ENCODE assay signal across 20 cellular contexts in the genomic region with DNA sequence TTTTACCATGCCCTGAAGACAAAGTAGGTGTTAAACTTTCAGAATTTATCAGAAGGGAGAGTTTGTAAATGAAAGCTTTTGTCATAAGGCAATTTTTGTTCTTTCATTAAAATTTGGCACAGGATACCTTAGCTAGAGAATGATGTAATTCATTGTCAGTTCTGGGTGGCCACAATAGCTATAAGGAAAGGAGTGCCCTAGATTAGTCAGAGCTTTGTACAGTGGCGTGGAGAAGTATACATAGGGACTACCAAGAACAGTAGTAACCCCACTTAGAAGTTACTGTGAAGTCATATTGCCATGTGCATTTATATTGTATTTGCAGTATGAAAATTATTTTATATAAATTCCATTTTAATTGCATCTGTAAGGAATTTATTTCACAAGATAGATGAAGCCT.
DNase-seq lines count a peak whose midpoint lies in the region; ATAC-seq and TF ChIP-seq lines count a peak whose summit lies in the region.
"Had no signal": no experiment of that assay in that cellular context is flagged by ENCODE, and none has a peak within 500 bp of the region (broad histone marks: within the 10 kb centered on the region; RNA-seq: fewer than 3 reads in every experiment).

No MANE protein-coding gene starts in this region.

- H3K36me3 ChIP-seq in IMR-90 (ENCODE audit: control insufficient read depth, insufficient read depth, low read length) (no peaks in the 10 kb centered on the region), brain microvascular endothelial cell (replicated peaks) (no peaks in the 10 kb centered on the region)
- H3K36me3 ChIP-seq: upper lobe of left lung had no signal

- H3K4me1 ChIP-seq in IMR-90 (ENCODE audit: control insufficient read depth, insufficient read depth, low read length) (no peaks in the 10 kb centered on the region), foreskin keratinocyte (no peaks in the 10 kb centered on the region)
- H3K4me1 ChIP-seq: upper lobe of left lung had no signal

- H2BK5ac ChIP-seq in IMR-90 (ENCODE audit: low read depth, low read length, poor library complexity, severe bottlenecking), result no peak overlapping the region

- no peak overlapping the region for H2AFZ ChIP-seq in IMR-90 (replicated peaks; ENCODE audit: low read length, poor library complexity)

- WGBS in IMR-90 (ENCODE audit: extremely low coverage in 2 of 2, insufficient read length in 1 of 2), 2 experiments, result 100% methylated on average over 1 of the region's 1 CpG; no CpG with 5 or more reads in 1 of the 2 experiments

- H4K20me1 ChIP-seq in IMR-90 (ENCODE audit: insufficient read depth, low read length), result no peaks in the 10 kb centered on the region

- H3K14ac ChIP-seq in IMR-90 (replicated peaks; ENCODE audit: low read depth, low read length), result no peak overlapping the region

- H2AK5ac ChIP-seq in IMR-90 (ENCODE audit: low read depth, low read length), result no peak overlapping the region

- no peak overlapping the region for H3K27ac ChIP-seq in IMR-90 (ENCODE audit: insufficient read depth, low read length)
- no peak overlapping the region for H3K27ac ChIP-seq in brain microvascular endothelial cell
- H3K27ac ChIP-seq in foreskin keratinocyte, result no peak overlapping the region
- H3K27ac ChIP-seq: upper lobe of left lung had no signal

- in situ Hi-C loops in IMR-90 (cut with MboI; ENCODE audit: low sequenced_read_pairs) (no loop called here), brain microvascular endothelial cell (cut with HindIII; ENCODE audit: low pct_ligation_motif_present, low sequenced_read_pairs) (no loop called here)

- no peak overlapping the region for H3K4me2 ChIP-seq in IMR-90 (ENCODE audit: low read depth, low read length)

- CTCF ChIA-PET in IMR-90 (lab: Yijun Ruan, JAX), result no interaction called here

- no peak overlapping the region for H3K4me3 ChIP-seq in IMR-90 (ENCODE audit: insufficient read depth, low read depth, low read length)
- no peak overlapping the region for H3K4me3 ChIP-seq in brain microvascular endothelial cell (ENCODE audit: low read depth, low read length)
- H3K4me3 ChIP-seq: K562, lung, upper lobe of left lung had no signal

- no peak overlapping the region for H4K91ac ChIP-seq in IMR-90 (ENCODE audit: insufficient read depth, low read depth, low read length)

- no peak overlapping the region for H4K5ac ChIP-seq in IMR-90 (ENCODE audit: low read depth, low read length)

- POLR2A ChIA-PET in IMR-90 (lab: Charles Lee; ENCODE audit: unreplicated experiment), result no interaction called here

- H3K23ac ChIP-seq in IMR-90 (ENCODE audit: low read depth, low read length), result no peak overlapping the region

- DNase-seq in ELR (ENCODE audit: low read depth) (peak; percentile 53), IMR-90 (peak; percentile 48), brain microvascular endothelial cell (peak; percentile 4), foreskin keratinocyte (peak; percentile 23 to 66), GF-D8 (lab: John Stamatoyannopoulos, UW) (no peak)
- DNase-seq in stimulated activated CD4-positive, alpha-beta T cell treated with anti-CD3 and anti-CD28 coated beads, Interleukin-15, amount 100 ng/mL, for 24 hours, result no peak
- DNase-seq: activated CD4-positive, alpha-beta T cell treated with anti-CD3 and anti-CD28 coated beads, Interleukin-2, amount 10 ng/mL, durations not matched to agents 7 days and 5 days; activated T-cell treated with anti-CD3 and anti-CD28 coated beads, Interleukin-2, amount 50 U/mL, for 24 hours; DMS79; head of caudate nucleus; immature natural killer cell; naive thymus-derived CD8-positive, alpha-beta T cell; NCI-H1092 treated with DMSO at 0.1 percent for 48 hours; small intestine; stimulated activated naive CD4-positive, alpha-beta T cell had no signal

- intact Hi-C loops in IMR-90 (cut with micrococcal nuclease), result no loop called here

- no peak overlapping the region for H3K4ac ChIP-seq in IMR-90 (ENCODE audit: low read depth, low read length)

- H3K9me3 ChIP-seq in IMR-90 (ENCODE audit: control insufficient read depth, insufficient read depth, low read length), result no peaks in the 10 kb centered on the region
- H3K9me3 ChIP-seq: upper lobe of left lung had no signal

- H3K9me1 ChIP-seq in IMR-90 (ENCODE audit: insufficient read depth, low read length), result no peaks in the 10 kb centered on the region

- TF ChIP-seq RAD21 in IMR-90 (IDR thresholded peaks at IDR 0.05; ENCODE audit: low read length), result no peak

- no peak overlapping the region for H2BK20ac ChIP-seq in IMR-90 (ENCODE audit: low read depth, low read length)

- TF ChIP-seq CTCF in IMR-90 (conservative IDR thresholded peaks at IDR 0.05; ENCODE audit: low read depth, low read length) (no peak), brain microvascular endothelial cell (IDR thresholded peaks at IDR 0.05; ENCODE audit: low read depth, low read length, missing control alignments) (no peak), foreskin keratinocyte (conservative IDR thresholded peaks at IDR 0.05) (no peak)

- H3K9ac ChIP-seq in IMR-90 (ENCODE audit: low read depth, low read length), result no peak overlapping the region

- no peak overlapping the region for H4K8ac ChIP-seq in IMR-90 (ENCODE audit: low read depth in 2 of 2, low read length in 2 of 2)

- H3K18ac ChIP-seq in IMR-90 (ENCODE audit: low read depth, low read length), result no peak overlapping the region

- BruUV-seq in IMR-90 (replicated peaks; lab: Mats Ljungman, UMichigan), result no TSS peak

- no peak overlapping the region for H2BK120ac ChIP-seq in IMR-90 (ENCODE audit: low read depth, low read length)

- no peaks in the 10 kb centered on the region for H3K79me1 ChIP-seq in IMR-90 (ENCODE audit: low read depth in 1 of 2, low read length in 2 of 2)

- ATAC-seq in IMR-90 (ENCODE audit: low read depth) (no peak), foreskin keratinocyte (peak; percentile 100), HG03108 (IDR thresholded peaks at IDR 0.05; ENCODE audit: unreplicated experiment) (no peak), GM21390 (IDR thresholded peaks at IDR 0.05; ENCODE audit: unreplicated experiment) (no peak)
- ATAC-seq: K562; naive thymus-derived CD8-positive, alpha-beta T cell had no signal

- no peak overlapping the region for H2BK15ac ChIP-seq in IMR-90 (ENCODE audit: low read depth, low read length)

- H3K27me3 ChIP-seq in IMR-90 (ENCODE audit: control insufficient read depth, insufficient read depth, low read length) (no peaks in the 10 kb centered on the region), brain microvascular endothelial cell (replicated peaks) (no peaks in the 10 kb centered on the region), foreskin keratinocyte (no peaks in the 10 kb centered on the region)
- H3K27me3 ChIP-seq: upper lobe of left lung had no signal

- TF ChIP-seq POLR2A in IMR-90 (IDR thresholded peaks at IDR 0.05; ENCODE audit: low read depth, low read length), result no peak

- dilution Hi-C loops in IMR-90 (cut with HindIII; ENCODE audit: low sequenced_read_pairs, unreplicated experiment), result no loop called here

- H2AK9ac ChIP-seq in IMR-90 (replicated peaks; ENCODE audit: low read depth, low read length, poor library complexity), result no peak overlapping the region

- no peak overlapping the region for H3K56ac ChIP-seq in IMR-90 (ENCODE audit: extremely low read depth, insufficient read depth, low read length)

TF ChIP-seq in IMR-90, 13 proteins besides CTCF, POLR2A, EP300 and RAD21:
- TF ChIP-seq, protein P1, sequence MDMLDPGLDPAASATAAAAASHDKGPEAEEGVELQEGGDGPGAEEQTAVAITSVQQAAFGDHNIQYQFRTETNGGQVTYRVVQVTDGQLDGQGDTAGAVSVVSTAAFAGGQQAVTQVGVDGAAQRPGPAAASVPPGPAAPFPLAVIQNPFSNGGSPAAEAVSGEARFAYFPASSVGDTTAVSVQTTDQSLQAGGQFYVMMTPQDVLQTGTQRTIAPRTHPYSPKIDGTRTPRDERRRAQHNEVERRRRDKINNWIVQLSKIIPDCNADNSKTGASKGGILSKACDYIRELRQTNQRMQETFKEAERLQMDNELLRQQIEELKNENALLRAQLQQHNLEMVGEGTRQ (IDR thresholded peaks at IDR 0.05; ENCODE audit: low read depth, low read length), result no peak
- TF ChIP-seq RCOR1 (IDR thresholded peaks at IDR 0.05; ENCODE audit: insufficient replicate concordance, low read length) (no peak), BHLHE40 (IDR thresholded peaks at IDR 0.05; ENCODE audit: low read depth, low read length) (no peak), MAFK (IDR thresholded peaks at IDR 0.05; ENCODE audit: low read depth, low read length) (no peak), RFX5 (IDR thresholded peaks at IDR 0.05; ENCODE audit: low read depth, low read length) (no peak), CHD1 (IDR thresholded peaks at IDR 0.05; ENCODE audit: low read depth, low read length) (no peak), MAZ (IDR thresholded peaks at IDR 0.05; ENCODE audit: borderline replicate concordance, low read depth, low read length) (no peak), NFE2L2 (IDR thresholded peaks at IDR 0.05; ENCODE audit: low read depth, low read length) (no peak), FOS (IDR thresholded peaks at IDR 0.05; ENCODE audit: low read depth, low read length) (no peak), SMC3 (IDR thresholded peaks at IDR 0.05; ENCODE audit: low read depth, low read length) (no peak), MXI1 (IDR thresholded peaks at IDR 0.05; ENCODE audit: borderline replicate concordance, low read depth, low read length) (no peak), CEBPB (IDR thresholded peaks at IDR 0.05; ENCODE audit: low read depth, low read length) (no peak)
- TF ChIP-seq, protein P2, sequence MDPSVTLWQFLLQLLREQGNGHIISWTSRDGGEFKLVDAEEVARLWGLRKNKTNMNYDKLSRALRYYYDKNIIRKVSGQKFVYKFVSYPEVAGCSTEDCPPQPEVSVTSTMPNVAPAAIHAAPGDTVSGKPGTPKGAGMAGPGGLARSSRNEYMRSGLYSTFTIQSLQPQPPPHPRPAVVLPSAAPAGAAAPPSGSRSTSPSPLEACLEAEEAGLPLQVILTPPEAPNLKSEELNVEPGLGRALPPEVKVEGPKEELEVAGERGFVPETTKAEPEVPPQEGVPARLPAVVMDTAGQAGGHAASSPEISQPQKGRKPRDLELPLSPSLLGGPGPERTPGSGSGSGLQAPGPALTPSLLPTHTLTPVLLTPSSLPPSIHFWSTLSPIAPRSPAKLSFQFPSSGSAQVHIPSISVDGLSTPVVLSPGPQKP (IDR thresholded peaks at IDR 0.05; ENCODE audit: borderline replicate concordance, low read depth, low read length), result no peak

Comparison
In these comparisons a context has a peak if more than half of its experiments do, and no peak if none do; other contexts are left out.
1. DNase-seq: peak in ELR (single experiment), IMR-90 (single experiment), brain microvascular endothelial cell (single experiment) and foreskin keratinocyte (2 of 2); none in GF-D8 (single experiment) and stimulated activated CD4-positive, alpha-beta T cell treated with anti-CD3 and anti-CD28 coated beads, Interleukin-15, amount 100 ng/mL, for 24 hours (single experiment).